In the genomic region with DNA sequence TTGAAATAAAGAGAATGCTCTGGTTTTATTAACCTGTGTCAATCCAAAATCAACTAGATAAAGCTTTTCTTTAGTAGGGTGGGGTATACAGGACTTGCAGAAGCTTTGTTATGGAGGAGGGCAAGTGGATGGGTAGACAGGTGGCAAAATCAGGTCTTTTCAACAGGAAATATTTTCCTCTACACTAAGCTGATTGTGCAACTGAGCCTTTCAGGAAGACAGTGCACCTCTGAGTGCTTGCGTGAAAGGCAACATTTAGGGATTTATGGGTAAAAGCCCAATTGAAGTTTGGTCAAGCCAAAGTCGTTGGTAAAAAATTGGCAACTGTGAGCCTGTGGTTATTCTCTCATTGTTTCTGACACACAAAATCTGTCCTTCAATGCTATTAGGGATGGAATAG, we compare ENCODE assay signal across 39 cellular contexts. TPM values are rescaled to one million over a fixed set of nuclear protein-coding genes. Genes with fewer than 3 reads are reported as not detected.
"Had no signal": no experiment of that assay in that cellular context is flagged by ENCODE, and none has a peak within 500 bp of the region (broad histone marks: within the 10 kb centered on the region; RNA-seq: fewer than 3 reads in every experiment).

No MANE protein-coding gene starts in this region.

- H3K4me1 ChIP-seq: adrenal gland, ascending aorta, body of pancreas, breast epithelium had no signal

- H3K9me3 ChIP-seq: adrenal gland, ascending aorta, body of pancreas, breast epithelium had no signal

- ATAC-seq: activated naive CD4-positive, alpha-beta T cell treated with anti-CD3 and anti-CD28 coated beads, Interleukin-2, amount 50 U/mL, for 72 hours; activated naive CD8-positive, alpha-beta T cell treated with anti-CD3 and anti-CD28 coated beads, Interleukin-2, amount 50 U/mL, for 24 hours; activated T-cell treated with anti-CD3 and anti-CD28 coated beads, Interleukin-2, amount 50 U/mL, for 4 hours; activated T-cell treated with anti-CD3 and anti-CD28 coated beads, Interleukin-2, amount 50 U/mL, for 72 hours; activated T-helper 17 cell treated with anti-CD3 and anti-CD28 coated beads, Interleukin-2, amount 50 U/mL, for 72 hours; body of pancreas had no signal

- H3K36me3 Mint-ChIP-seq: activated naive CD4-positive, alpha-beta T cell treated with anti-CD3 and anti-CD28 coated beads, Interleukin-2, amount 10 ng/mL, durations not matched to agents 7 days and 5 days; activated naive CD4-positive, alpha-beta T cell treated with anti-CD3 and anti-CD28 coated beads, Interleukin-2, amount 50 U/mL, for 24 hours; activated naive CD4-positive, alpha-beta T cell treated with anti-CD3 and anti-CD28 coated beads, Interleukin-2, amount 50 U/mL, for 72 hours; activated naive CD8-positive, alpha-beta T cell; activated naive CD8-positive, alpha-beta T cell treated with anti-CD3 and anti-CD28 coated beads for 36 hours; activated naive CD8-positive, alpha-beta T cell treated with anti-CD3 and anti-CD28 coated beads, Interleukin-2, amount 10 ng/mL, durations not matched to agents 7 days and 5 days; brain had no signal

- H3K27me3 ChIP-seq: adrenal gland, ascending aorta, body of pancreas, brain microvascular endothelial cell, breast epithelium, cardiac muscle cell had no signal

- H3K27ac Mint-ChIP-seq: activated naive CD4-positive, alpha-beta T cell treated with anti-CD3 and anti-CD28 coated beads for 36 hours; activated naive CD4-positive, alpha-beta T cell treated with anti-CD3 and anti-CD28 coated beads, Interleukin-2, amount 10 ng/mL, durations not matched to agents 7 days and 5 days; activated naive CD4-positive, alpha-beta T cell treated with anti-CD3 and anti-CD28 coated beads, Interleukin-2, amount 50 U/mL, for 24 hours; activated naive CD4-positive, alpha-beta T cell treated with anti-CD3 and anti-CD28 coated beads, Interleukin-2, amount 50 U/mL, for 72 hours; activated naive CD8-positive, alpha-beta T cell; activated naive CD8-positive, alpha-beta T cell treated with anti-CD3 and anti-CD28 coated beads for 36 hours; activated naive CD8-positive, alpha-beta T cell treated with anti-CD3 and anti-CD28 coated beads, Interleukin-2, amount 10 ng/mL, durations not matched to agents 7 days and 5 days; activated naive CD8-positive, alpha-beta T cell treated with anti-CD3 and anti-CD28 coated beads, Interleukin-2, amount 50 U/mL, for 24 hours; activated T-cell treated with anti-CD3 and anti-CD28 coated beads, Interleukin-2, amount 50 U/mL, for 24 hours; activated T-cell treated with anti-CD3 and anti-CD28 coated beads, Interleukin-2, amount 50 U/mL, for 72 hours; activated T-helper 1 cell treated with anti-CD3 and anti-CD28 coated beads, Interleukin-12 subunit alpha, Interleukin-12 subunit beta, Interleukin-2, Interleukin-4 antibody, amounts not matched to agents 30 ng/mL and 10 ng/mL and 1 ng/mL, durations not matched to agents 14 hours and 24 hours and 36 hours; activated T-helper 17 cell treated with anti-CD3 and anti-CD28 coated beads, Interleukin-2, amount 50 U/mL, for 72 hours; activated T-helper 2 cell treated with anti-CD3 and anti-CD28 coated beads, Interferon-gamma antibody, Interleukin-2, Interleukin-4, amounts not matched to agents 10 μg/mL and 5 μg/mL and 100 μg/mL, durations not matched to agents 14 hours and 24 hours and 36 hours had no signal

- H3K4me1 Mint-ChIP-seq: activated naive CD4-positive, alpha-beta T cell treated with anti-CD3 and anti-CD28 coated beads, Interleukin-2, amount 50 U/mL, for 24 hours; activated T-helper 17 cell treated with anti-CD3 and anti-CD28 coated beads, Interleukin-2, amount 50 U/mL, for 72 hours; central memory CD8-positive, alpha-beta T cell had no signal

- H3K27me3 Mint-ChIP-seq: brain had no signal

- H3K4me3 ChIP-seq: adrenal gland, ascending aorta, body of pancreas, breast epithelium, cardiac muscle cell had no signal

- FAIRE-seq: astrocyte, bronchial epithelial cell had no signal

- H3K9me3 Mint-ChIP-seq: activated naive CD4-positive, alpha-beta T cell treated with anti-CD3 and anti-CD28 coated beads for 36 hours; activated naive CD4-positive, alpha-beta T cell treated with anti-CD3 and anti-CD28 coated beads, Interleukin-2, amount 10 ng/mL, durations not matched to agents 7 days and 5 days; activated naive CD4-positive, alpha-beta T cell treated with anti-CD3 and anti-CD28 coated beads, Interleukin-2, amount 50 U/mL, for 24 hours; activated naive CD4-positive, alpha-beta T cell treated with anti-CD3 and anti-CD28 coated beads, Interleukin-2, amount 50 U/mL, for 72 hours; activated naive CD8-positive, alpha-beta T cell treated with anti-CD3 and anti-CD28 coated beads for 36 hours; activated naive CD8-positive, alpha-beta T cell treated with anti-CD3 and anti-CD28 coated beads, Interleukin-2, amount 10 ng/mL, durations not matched to agents 7 days and 5 days; activated naive CD8-positive, alpha-beta T cell treated with anti-CD3 and anti-CD28 coated beads, Interleukin-2, amount 50 U/mL, for 24 hours; activated T-cell treated with anti-CD3 and anti-CD28 coated beads, Interleukin-2, amount 50 U/mL, for 24 hours; activated T-cell treated with anti-CD3 and anti-CD28 coated beads, Interleukin-2, amount 50 U/mL, for 4 hours; activated T-cell treated with anti-CD3 and anti-CD28 coated beads, Interleukin-2, amount 50 U/mL, for 72 hours; activated T-helper 1 cell treated with anti-CD3 and anti-CD28 coated beads, Interleukin-12 subunit alpha, Interleukin-12 subunit beta, Interleukin-2, Interleukin-4 antibody, amounts not matched to agents 30 ng/mL and 10 ng/mL and 1 ng/mL, durations not matched to agents 14 hours and 24 hours and 36 hours; activated T-helper 17 cell treated with anti-CD3 and anti-CD28 coated beads, Interleukin-2, amount 50 U/mL, for 72 hours; activated T-helper 2 cell treated with anti-CD3 and anti-CD28 coated beads, Interferon-gamma antibody, Interleukin-2, Interleukin-4, amounts not matched to agents 10 μg/mL and 5 μg/mL and 100 μg/mL, durations not matched to agents 14 hours and 24 hours and 36 hours; brain; central memory CD8-positive, alpha-beta T cell had no signal

- H3K36me3 ChIP-seq: adrenal gland, ascending aorta, brain microvascular endothelial cell, breast epithelium, cardiac muscle cell had no signal

- H3K27ac ChIP-seq: adrenal gland, ascending aorta, body of pancreas, brain microvascular endothelial cell, breast epithelium, cardiac muscle cell had no signal

- H3K4me3 Mint-ChIP-seq: activated naive CD4-positive, alpha-beta T cell treated with anti-CD3 and anti-CD28 coated beads for 36 hours; activated naive CD4-positive, alpha-beta T cell treated with anti-CD3 and anti-CD28 coated beads, Interleukin-2, amount 10 ng/mL, durations not matched to agents 7 days and 5 days; activated naive CD4-positive, alpha-beta T cell treated with anti-CD3 and anti-CD28 coated beads, Interleukin-2, amount 50 U/mL, for 24 hours; activated naive CD8-positive, alpha-beta T cell; activated naive CD8-positive, alpha-beta T cell treated with anti-CD3 and anti-CD28 coated beads for 36 hours; activated naive CD8-positive, alpha-beta T cell treated with anti-CD3 and anti-CD28 coated beads, Interleukin-2, amount 10 ng/mL, durations not matched to agents 7 days and 5 days; activated naive CD8-positive, alpha-beta T cell treated with anti-CD3 and anti-CD28 coated beads, Interleukin-2, amount 50 U/mL, for 24 hours; activated T-cell treated with anti-CD3 and anti-CD28 coated beads, Interleukin-2, amount 50 U/mL, for 24 hours; activated T-cell treated with anti-CD3 and anti-CD28 coated beads, Interleukin-2, amount 50 U/mL, for 4 hours; activated T-cell treated with anti-CD3 and anti-CD28 coated beads, Interleukin-2, amount 50 U/mL, for 72 hours; activated T-helper 1 cell treated with anti-CD3 and anti-CD28 coated beads, Interleukin-12 subunit alpha, Interleukin-12 subunit beta, Interleukin-2, Interleukin-4 antibody, amounts not matched to agents 30 ng/mL and 10 ng/mL and 1 ng/mL, durations not matched to agents 14 hours and 24 hours and 36 hours; activated T-helper 17 cell treated with anti-CD3 and anti-CD28 coated beads, Interleukin-2, amount 50 U/mL, for 72 hours; brain; central memory CD8-positive, alpha-beta T cell had no signal

- DNase-seq: activated effector memory CD4-positive, alpha-beta T cell treated with anti-CD3 and anti-CD28 coated beads, Interleukin-2, amount 50 U/mL, for 16 hours; activated effector memory CD4-positive, alpha-beta T cell treated with Interleukin-2 at 50 U/mL for 16 hours; activated gamma-delta T cell; activated gamma-delta T cell treated with Interleukin-2 at 50 U/mL for 16 hours; activated naive CD4-positive, alpha-beta T cell; activated naive CD4-positive, alpha-beta T cell treated with anti-CD3 and anti-CD28 coated beads for 36 hours; activated naive CD4-positive, alpha-beta T cell treated with anti-CD3 and anti-CD28 coated beads, Interleukin-2, amount 10 ng/mL, durations not matched to agents 7 days and 5 days; activated naive CD4-positive, alpha-beta T cell treated with anti-CD3 and anti-CD28 coated beads, Interleukin-2, amount 50 U/mL, for 16 hours; activated naive CD4-positive, alpha-beta T cell treated with Interleukin-2 at 50 U/mL for 16 hours; activated naive CD8-positive, alpha-beta T cell treated with anti-CD3 and anti-CD28 coated beads for 36 hours; activated naive CD8-positive, alpha-beta T cell treated with anti-CD3 and anti-CD28 coated beads, Interleukin-2, amount 10 ng/mL, durations not matched to agents 7 days and 5 days; activated naive CD8-positive, alpha-beta T cell treated with anti-CD3 and anti-CD28 coated beads, Interleukin-2, amount 50 U/mL, for 24 hours; activated T-cell treated with anti-CD3 and anti-CD28 coated beads, Interleukin-2, amount 50 U/mL, for 24 hours; activated T-cell treated with anti-CD3 and anti-CD28 coated beads, Interleukin-2, amount 50 U/mL, for 4 hours; activated T-cell treated with anti-CD3 and anti-CD28 coated beads, Interleukin-2, amount 50 U/mL, for 48 hours; activated T-cell treated with anti-CD3 and anti-CD28 coated beads, Interleukin-2, amount 50 U/mL, for 72 hours; adrenal gland; amniotic stem cell; amygdala; anterior cingulate cortex; aorta; body of pancreas; brain microvascular endothelial cell; caudate nucleus; central memory CD4-positive, alpha-beta T cell; cerebellar nuclear complex had no signal

RNA-seq across cellular contexts. Expression of gene TUBB2B, which starts 46.3 kb away (rescaled TPM):
- total RNA-seq: activated naive CD8-positive, alpha-beta T cell treated with anti-CD3 and anti-CD28 coated beads, Interleukin-2, amount 10 ng/mL, durations not matched to agents 7 days and 5 days; ascending aorta had no signal
